In genomic region chr13:109146912-109147624, GRCh38 we compare ENCODE assay signal across 14 cellular contexts.
DNase-seq lines count a peak whose midpoint lies in the region; TF ChIP-seq lines count a peak whose summit lies in the region.
"Had no signal": no experiment of that assay in that cellular context is flagged by ENCODE, and none has a peak within 500 bp of the region (broad histone marks: within the 10 kb centered on the region; RNA-seq: fewer than 3 reads in every experiment).

No MANE protein-coding gene starts in this region.

- H3K9me3 ChIP-seq in A673 (ENCODE audit: low read depth, low read length, poor library complexity, severe bottlenecking) = no peaks in the 10 kb centered on the region
- H3K9me3 ChIP-seq: right lobe of liver, thoracic aorta had no signal

- H3K4me1 ChIP-seq in A673 (ENCODE audit: insufficient read depth, low read length, poor library complexity, severe bottlenecking) = peaks cover 78% of the 10 kb centered on the region
- H3K4me1 ChIP-seq: right lobe of liver had no signal

- H3K36me3 ChIP-seq in A673 (ENCODE audit: insufficient read depth, low read length, poor library complexity, severe bottlenecking) = no peaks in the 10 kb centered on the region
- H3K36me3 ChIP-seq: right lobe of liver, thoracic aorta had no signal

- CTCF ChIA-PET in A673 (lab: Charles Lee) = no interaction called here

- TSS peak; percentile 34 for BruUV-seq in A673 (replicated peaks; lab: Mats Ljungman, UMichigan)

- peak overlapping the region; percentile 80 for H3K27ac ChIP-seq in A673 (ENCODE audit: low read depth, low read length, poor library complexity, severe bottlenecking)
- H3K27ac ChIP-seq: right lobe of liver had no signal

- DNase-seq in A673 (ENCODE audit: low spot score) (peak; percentile 66), HS-27A (ENCODE audit: low read depth) (peak; percentile 54), T1000 (lab: John Stamatoyannopoulos, UW) (peak; percentile 19), fibroblast of villous mesenchyme (ENCODE audit: low read depth) (peak; percentile 83), T-helper 1 cell (no peak), GOT3 (lab: John Stamatoyannopoulos, UW) (no peak), retina (no peak), NCI-H1694 treated with DMSO at 0.1 percent for 48 hours (lab: John Stamatoyannopoulos, UW) (no peak)
- DNase-seq: activated naive CD8-positive, alpha-beta T cell treated with anti-CD3 and anti-CD28 coated beads, Interleukin-2, amount 50 U/mL, for 24 hours; AML-193; naive B cell; NCI-H1417 treated with DMSO at 0.1 percent for 48 hours; right lobe of liver had no signal

- intact Hi-C loops in A673 (cut with micrococcal nuclease; ENCODE audit: unreplicated experiment) = loop anchor here (5.0 to 10.0 kb wide), 4 partner anchors 230 to 958 kb away; no protein-coding TSS in a partner anchor

- POLR2A ChIA-PET in A673 (lab: Charles Lee; ENCODE audit: low non-redundant PET) = no interaction called here

- TF ChIP-seq CTCF in A673 (conservative IDR thresholded peaks at IDR 0.05; ENCODE audit: low read depth, low read length) = no peak
- TF ChIP-seq CTCF in fibroblast of villous mesenchyme (IDR thresholded peaks at IDR 0.05; ENCODE audit: insufficient read depth, low read depth, low read length) = no peak

- no peaks in the 10 kb centered on the region for H3K27me3 ChIP-seq in A673 (replicated peaks; ENCODE audit: insufficient read depth, low read depth, low read length, poor library complexity)
- H3K27me3 ChIP-seq: right lobe of liver had no signal

- no peak overlapping the region for H3K4me3 ChIP-seq in A673 (ENCODE audit: low read depth, low read length, poor library complexity, severe bottlenecking)
- no peak overlapping the region for H3K4me3 ChIP-seq in fibroblast of villous mesenchyme (ENCODE audit: low read depth, low read length)
- H3K4me3 ChIP-seq: right lobe of liver, thoracic aorta had no signal

Comparison
In these comparisons a context has a peak if more than half of its experiments do, and no peak if none do; other contexts are left out.
1. DNase-seq: peak in A673 (single experiment), HS-27A (single experiment), T1000 (single experiment) and fibroblast of villous mesenchyme (single experiment); none in T-helper 1 cell (0 of 5), GOT3 (single experiment), retina (single experiment) and NCI-H1694 treated with DMSO at 0.1 percent for 48 hours (single experiment).